1 cellular context compared by ENCODE assay signal in the genomic region with DNA sequence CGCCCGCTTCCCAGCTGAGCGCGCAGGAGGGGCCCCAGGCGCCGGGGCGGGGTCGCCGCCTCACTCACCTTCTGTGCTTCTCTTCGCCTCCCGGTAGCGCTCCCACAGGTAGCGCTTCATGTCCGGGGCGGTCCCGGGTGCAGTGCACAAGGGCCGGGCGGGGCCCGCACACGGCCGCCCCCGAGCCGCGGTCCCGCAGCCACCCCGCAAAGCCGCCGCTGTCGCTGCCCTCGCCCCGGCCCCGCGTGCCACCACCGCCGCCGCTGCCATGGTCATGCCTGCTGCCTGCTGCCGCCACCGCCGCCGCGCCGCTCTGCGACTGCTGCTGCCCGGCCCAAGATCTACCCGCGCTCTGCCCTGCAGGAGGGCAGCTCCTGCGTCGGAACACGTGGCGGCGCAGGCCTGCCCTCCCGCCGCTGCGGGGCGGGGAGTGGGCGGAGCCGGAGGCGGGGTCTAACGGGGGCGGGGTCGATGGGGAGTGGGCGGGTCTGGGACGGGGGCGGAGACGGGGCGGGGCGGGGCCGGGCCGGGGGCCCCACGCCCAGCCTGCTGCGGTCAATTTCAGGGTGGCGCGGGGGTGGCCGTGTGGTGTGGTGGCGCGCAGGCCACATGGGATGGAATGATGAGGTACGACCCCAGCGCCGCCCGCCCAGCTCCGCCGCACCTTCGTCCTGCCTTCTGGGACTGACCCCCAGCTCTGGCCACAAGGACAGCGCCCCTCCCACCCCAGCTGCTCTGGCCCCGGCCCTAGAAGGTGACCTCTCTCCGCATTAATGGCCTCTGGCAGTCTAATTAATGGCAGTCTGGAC.
A peak's percentile ranks its signal among the peaks of the same experiment; 100 is the strongest.
TF ChIP-seq lines count a peak whose summit lies in the region.

NT5DC3 (minus strand) TSS at position 354 of the 809 bp plus-strand sequence; CDS start at position 276, 78 bp downstream.

TF ChIP-seq in HepG2, 621 proteins besides CTCF, POLR2A, EP300 and RAD21 (continued from another document and continues in another):
- TF ChIP-seq, protein P1, sequence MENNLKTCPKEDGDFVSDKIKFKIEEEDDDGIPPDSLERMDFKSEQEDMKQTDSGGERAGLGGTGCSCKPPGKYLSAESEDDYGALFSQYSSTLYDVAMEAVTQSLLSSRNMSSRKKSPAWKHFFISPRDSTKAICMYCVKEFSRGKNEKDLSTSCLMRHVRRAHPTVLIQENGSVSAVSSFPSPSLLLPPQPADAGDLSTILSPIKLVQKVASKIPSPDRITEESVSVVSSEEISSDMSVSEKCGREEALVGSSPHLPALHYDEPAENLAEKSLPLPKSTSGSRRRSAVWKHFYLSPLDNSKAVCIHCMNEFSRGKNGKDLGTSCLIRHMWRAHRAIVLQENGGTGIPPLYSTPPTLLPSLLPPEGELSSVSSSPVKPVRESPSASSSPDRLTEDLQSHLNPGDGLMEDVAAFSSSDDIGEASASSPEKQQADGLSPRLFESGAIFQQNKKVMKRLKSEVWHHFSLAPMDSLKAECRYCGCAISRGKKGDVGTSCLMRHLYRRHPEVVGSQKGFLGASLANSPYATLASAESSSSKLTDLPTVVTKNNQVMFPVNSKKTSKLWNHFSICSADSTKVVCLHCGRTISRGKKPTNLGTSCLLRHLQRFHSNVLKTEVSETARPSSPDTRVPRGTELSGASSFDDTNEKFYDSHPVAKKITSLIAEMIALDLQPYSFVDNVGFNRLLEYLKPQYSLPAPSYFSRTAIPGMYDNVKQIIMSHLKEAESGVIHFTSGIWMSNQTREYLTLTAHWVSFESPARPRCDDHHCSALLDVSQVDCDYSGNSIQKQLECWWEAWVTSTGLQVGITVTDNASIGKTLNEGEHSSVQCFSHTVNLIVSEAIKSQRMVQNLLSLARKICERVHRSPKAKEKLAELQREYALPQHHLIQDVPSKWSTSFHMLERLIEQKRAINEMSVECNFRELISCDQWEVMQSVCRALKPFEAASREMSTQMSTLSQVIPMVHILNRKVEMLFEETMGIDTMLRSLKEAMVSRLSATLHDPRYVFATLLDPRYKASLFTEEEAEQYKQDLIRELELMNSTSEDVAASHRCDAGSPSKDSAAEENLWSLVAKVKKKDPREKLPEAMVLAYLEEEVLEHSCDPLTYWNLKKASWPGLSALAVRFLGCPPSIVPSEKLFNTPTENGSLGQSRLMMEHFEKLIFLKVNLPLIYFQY (CRISPR knock-in tag; IDR thresholded peaks at IDR 0.05; ENCODE audit: borderline replicate concordance): no peak
- TF ChIP-seq MLX (CRISPR knock-in tag; IDR thresholded peaks at IDR 0.05) (peak; percentile 50; the same call in 1 of the 2 replicates), ZNF580 (CRISPR knock-in tag; IDR thresholded peaks at IDR 0.05; ENCODE audit: borderline replicate concordance, low read depth) (peak; percentile 51; the same call in 1 of the 2 replicates), ZNF883 (CRISPR knock-in tag; IDR thresholded peaks at IDR 0.05; ENCODE audit: not compliant biosample characterization) (peak; percentile 0), ZNF232 (CRISPR knock-in tag; IDR thresholded peaks at IDR 0.05; ENCODE audit: borderline replicate concordance) (no peak), ZNF530 (CRISPR knock-in tag; IDR thresholded peaks at IDR 0.05; ENCODE audit: low read depth) (no peak), KDM6A (CRISPR knock-in tag; IDR thresholded peaks at IDR 0.05; ENCODE audit: low read depth) (no peak), ZBTB49 (CRISPR knock-in tag; IDR thresholded peaks at IDR 0.05; ENCODE audit: borderline replicate concordance) (no peak), ATF7 (IDR thresholded peaks at IDR 0.05) (no peak), ATF7 (CRISPR knock-in tag; IDR thresholded peaks at IDR 0.05) (no peak), ZNF256 (CRISPR knock-in tag; conservative IDR thresholded peaks at IDR 0.05) (no peak), SP1 (IDR thresholded peaks at IDR 0.05) (no peak), SP1 (CRISPR knock-in tag; IDR thresholded peaks at IDR 0.05) (peak; percentile 90), ZIK1 (CRISPR knock-in tag; IDR thresholded peaks at IDR 0.05; ENCODE audit: borderline replicate concordance, low read depth) (peak; percentile 89; the same call in 1 of the 2 replicates), KMT2A (CRISPR knock-in tag; IDR thresholded peaks at IDR 0.05) (no peak), ZBTB7A (CRISPR knock-in tag; IDR thresholded peaks at IDR 0.05) (no peak), ATRX (CRISPR knock-in tag; IDR thresholded peaks at IDR 0.05; ENCODE audit: borderline replicate concordance) (no peak), ZNF225 (CRISPR knock-in tag; IDR thresholded peaks at IDR 0.05) (no peak), ZNF33B (CRISPR knock-in tag; IDR thresholded peaks at IDR 0.05) (no peak), ZNF772 (CRISPR knock-in tag; IDR thresholded peaks at IDR 0.05) (peak; percentile 66; the same call in 1 of the 2 replicates), ZNF792 (CRISPR knock-in tag; IDR thresholded peaks at IDR 0.05) (no peak; the same call in 1 of the 2 replicates), MTA1 (CRISPR knock-in tag; IDR thresholded peaks at IDR 0.05; ENCODE audit: borderline replicate concordance) (no peak), FOXC1 (CRISPR knock-in tag; IDR thresholded peaks at IDR 0.05; ENCODE audit: borderline replicate concordance) (no peak), ZSCAN30 (CRISPR knock-in tag; IDR thresholded peaks at IDR 0.05) (no peak), E2F2 (CRISPR knock-in tag; IDR thresholded peaks at IDR 0.05; ENCODE audit: borderline replicate concordance) (no peak), MBD4 (IDR thresholded peaks at IDR 0.05; ENCODE audit: borderline replicate concordance, low read length) (no peak), NFIB (CRISPR knock-in tag; IDR thresholded peaks at IDR 0.05; ENCODE audit: borderline replicate concordance) (no peak), ZNF724P (CRISPR knock-in tag; IDR thresholded peaks at IDR 0.05; ENCODE audit: borderline replicate concordance) (peak; percentile 69; the same call in 1 of the 2 replicates), LCORL (IDR thresholded peaks at IDR 0.05) (no peak), LCORL (CRISPR knock-in tag; IDR thresholded peaks at IDR 0.05) (no peak), HOXA5 (CRISPR knock-in tag; IDR thresholded peaks at IDR 0.05) (no peak), LRRFIP1 (CRISPR knock-in tag; conservative IDR thresholded peaks at IDR 0.05) (no peak), NCOA1 (CRISPR knock-in tag; IDR thresholded peaks at IDR 0.05) (no peak)
- TF ChIP-seq, protein P2, sequence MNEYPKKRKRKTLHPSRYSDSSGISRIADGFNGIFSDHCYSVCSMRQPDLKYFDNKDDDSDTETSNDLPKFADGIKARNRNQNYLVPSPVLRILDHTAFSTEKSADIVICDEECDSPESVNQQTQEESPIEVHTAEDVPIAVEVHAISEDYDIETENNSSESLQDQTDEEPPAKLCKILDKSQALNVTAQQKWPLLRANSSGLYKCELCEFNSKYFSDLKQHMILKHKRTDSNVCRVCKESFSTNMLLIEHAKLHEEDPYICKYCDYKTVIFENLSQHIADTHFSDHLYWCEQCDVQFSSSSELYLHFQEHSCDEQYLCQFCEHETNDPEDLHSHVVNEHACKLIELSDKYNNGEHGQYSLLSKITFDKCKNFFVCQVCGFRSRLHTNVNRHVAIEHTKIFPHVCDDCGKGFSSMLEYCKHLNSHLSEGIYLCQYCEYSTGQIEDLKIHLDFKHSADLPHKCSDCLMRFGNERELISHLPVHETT (CRISPR knock-in tag; conservative IDR thresholded peaks at IDR 0.05): no peak
- TF ChIP-seq, protein P3, sequence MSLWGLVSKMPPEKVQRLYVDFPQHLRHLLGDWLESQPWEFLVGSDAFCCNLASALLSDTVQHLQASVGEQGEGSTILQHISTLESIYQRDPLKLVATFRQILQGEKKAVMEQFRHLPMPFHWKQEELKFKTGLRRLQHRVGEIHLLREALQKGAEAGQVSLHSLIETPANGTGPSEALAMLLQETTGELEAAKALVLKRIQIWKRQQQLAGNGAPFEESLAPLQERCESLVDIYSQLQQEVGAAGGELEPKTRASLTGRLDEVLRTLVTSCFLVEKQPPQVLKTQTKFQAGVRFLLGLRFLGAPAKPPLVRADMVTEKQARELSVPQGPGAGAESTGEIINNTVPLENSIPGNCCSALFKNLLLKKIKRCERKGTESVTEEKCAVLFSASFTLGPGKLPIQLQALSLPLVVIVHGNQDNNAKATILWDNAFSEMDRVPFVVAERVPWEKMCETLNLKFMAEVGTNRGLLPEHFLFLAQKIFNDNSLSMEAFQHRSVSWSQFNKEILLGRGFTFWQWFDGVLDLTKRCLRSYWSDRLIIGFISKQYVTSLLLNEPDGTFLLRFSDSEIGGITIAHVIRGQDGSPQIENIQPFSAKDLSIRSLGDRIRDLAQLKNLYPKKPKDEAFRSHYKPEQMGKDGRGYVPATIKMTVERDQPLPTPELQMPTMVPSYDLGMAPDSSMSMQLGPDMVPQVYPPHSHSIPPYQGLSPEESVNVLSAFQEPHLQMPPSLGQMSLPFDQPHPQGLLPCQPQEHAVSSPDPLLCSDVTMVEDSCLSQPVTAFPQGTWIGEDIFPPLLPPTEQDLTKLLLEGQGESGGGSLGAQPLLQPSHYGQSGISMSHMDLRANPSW (CRISPR knock-in tag; IDR thresholded peaks at IDR 0.05; ENCODE audit: borderline replicate concordance): no peak
- TF ChIP-seq, protein P4, sequence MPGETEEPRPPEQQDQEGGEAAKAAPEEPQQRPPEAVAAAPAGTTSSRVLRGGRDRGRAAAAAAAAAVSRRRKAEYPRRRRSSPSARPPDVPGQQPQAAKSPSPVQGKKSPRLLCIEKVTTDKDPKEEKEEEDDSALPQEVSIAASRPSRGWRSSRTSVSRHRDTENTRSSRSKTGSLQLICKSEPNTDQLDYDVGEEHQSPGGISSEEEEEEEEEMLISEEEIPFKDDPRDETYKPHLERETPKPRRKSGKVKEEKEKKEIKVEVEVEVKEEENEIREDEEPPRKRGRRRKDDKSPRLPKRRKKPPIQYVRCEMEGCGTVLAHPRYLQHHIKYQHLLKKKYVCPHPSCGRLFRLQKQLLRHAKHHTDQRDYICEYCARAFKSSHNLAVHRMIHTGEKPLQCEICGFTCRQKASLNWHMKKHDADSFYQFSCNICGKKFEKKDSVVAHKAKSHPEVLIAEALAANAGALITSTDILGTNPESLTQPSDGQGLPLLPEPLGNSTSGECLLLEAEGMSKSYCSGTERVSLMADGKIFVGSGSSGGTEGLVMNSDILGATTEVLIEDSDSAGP (CRISPR knock-in tag; IDR thresholded peaks at IDR 0.05; ENCODE audit: borderline replicate concordance): no peak; the same call in 1 of the 2 replicates
- TF ChIP-seq, protein P5, sequence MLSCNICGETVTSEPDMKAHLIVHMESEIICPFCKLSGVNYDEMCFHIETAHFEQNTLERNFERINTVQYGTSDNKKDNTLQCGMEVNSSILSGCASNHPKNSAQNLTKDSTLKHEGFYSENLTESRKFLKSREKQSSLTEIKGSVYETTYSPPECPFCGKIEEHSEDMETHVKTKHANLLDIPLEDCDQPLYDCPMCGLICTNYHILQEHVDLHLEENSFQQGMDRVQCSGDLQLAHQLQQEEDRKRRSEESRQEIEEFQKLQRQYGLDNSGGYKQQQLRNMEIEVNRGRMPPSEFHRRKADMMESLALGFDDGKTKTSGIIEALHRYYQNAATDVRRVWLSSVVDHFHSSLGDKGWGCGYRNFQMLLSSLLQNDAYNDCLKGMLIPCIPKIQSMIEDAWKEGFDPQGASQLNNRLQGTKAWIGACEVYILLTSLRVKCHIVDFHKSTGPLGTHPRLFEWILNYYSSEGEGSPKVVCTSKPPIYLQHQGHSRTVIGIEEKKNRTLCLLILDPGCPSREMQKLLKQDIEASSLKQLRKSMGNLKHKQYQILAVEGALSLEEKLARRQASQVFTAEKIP (CRISPR knock-in tag; IDR thresholded peaks at IDR 0.05; ENCODE audit: borderline replicate concordance): no peak
